ENCODE assay signal across 8 cellular contexts in genomic region chr11:108223449-108224149, GRCh38. TPM values are rescaled to one million over a fixed set of nuclear protein-coding genes. Genes with fewer than 3 reads are reported as not detected.
A peak's percentile ranks its signal among the peaks of the same experiment; 100 is the strongest.
DNase-seq lines count a peak whose midpoint lies in the region; ATAC-seq lines count a peak whose summit lies in the region.

No MANE protein-coding gene starts in this region.

- H3K9me3 ChIP-seq in SJCRH30 (replicated peaks) (no peaks in the 10 kb centered on the region), neuron (ENCODE audit: low read length) (no peaks in the 10 kb centered on the region)

- H3K4me1 ChIP-seq in SJCRH30: no peaks in the 10 kb centered on the region; the same call in 1 of the 2 replicates
- peaks cover 32% of the 10 kb centered on the region for H3K4me1 ChIP-seq in neuron (ENCODE audit: insufficient read depth, low read length)

- peak overlapping the region; percentile 72 for H3K27ac ChIP-seq in SJCRH30

- DNase-seq in ACHN (peak; percentile 2), SJCRH30 (no peak), cerebellum (ENCODE audit: low spot score) (peak; percentile 27), ecto neural progenitor cell (ENCODE audit: low spot score) (no peak), nucleus accumbens (lab: John Stamatoyannopoulos, UW) (no peak)

- no peaks in the 10 kb centered on the region for H3K27me3 ChIP-seq in SJCRH30
- H3K27me3 ChIP-seq in neuron (ENCODE audit: insufficient read depth, low read length): no peaks in the 10 kb centered on the region

- ATAC-seq in GM18517 (IDR thresholded peaks at IDR 0.05; ENCODE audit: unreplicated experiment) (peak; percentile 44), HG03066 (IDR thresholded peaks at IDR 0.05; ENCODE audit: low read depth, unreplicated experiment) (peak; percentile 23)

- in situ Hi-C loops in ACHN (cut with HindIII; ENCODE audit: low pct_ligation_motif_present, low pct_unique_long_range_greater_than_20kb, low sequenced_read_pairs): no loop called here

- H3K36me3 ChIP-seq in SJCRH30 (peaks cover 5% of the 10 kb centered on the region), neuron (ENCODE audit: insufficient read depth, low read length) (peaks cover 14% of the 10 kb centered on the region)

- H2AFZ ChIP-seq in neuron (ENCODE audit: low read depth, low read length): peak overlapping the region; percentile 79

- H3K4me3 ChIP-seq in SJCRH30: peak overlapping the region; percentile 71
- peak overlapping the region; percentile 71 for H3K4me3 ChIP-seq in neuron (ENCODE audit: low read length)

RNA-seq across cellular contexts. Expression of gene ATM, which starts 0.7 kb away (rescaled TPM):
- total RNA-seq in SJCRH30 (2014; rRNA removed; shearing (Covaris generic)): 29.9 and 37.0 TPM in 2 replicates
- total RNA-seq in cerebellum: 172 TPM

RNA-seq across cellular contexts. Expression of gene NPAT, which starts 1.2 kb away (rescaled TPM):
- 22.9 and 29.6 TPM in 2 replicates for total RNA-seq in SJCRH30 (2014; rRNA removed; shearing (Covaris generic))
- total RNA-seq in cerebellum: 29.9 TPM

Comparison
In these comparisons a context has a peak if more than half of its experiments do, and no peak if none do; other contexts are left out.
1. DNase-seq: peak in ACHN (single experiment) and cerebellum (single experiment); none in SJCRH30 (0 of 2), ecto neural progenitor cell (single experiment) and nucleus accumbens (0 of 56).